Comparison of ENCODE assay signal across 1 cellular context in genomic region chr14:89620436-89620835, GRCh38.
TF ChIP-seq lines count a peak whose summit lies in the region.

No MANE protein-coding gene starts in this region.

TF ChIP-seq in HepG2, 621 proteins besides CTCF, POLR2A, EP300 and RAD21 (continued from another document):
- TF ChIP-seq HNF4A (CRISPR knock-in tag; IDR thresholded peaks at IDR 0.05), result no peak
- TF ChIP-seq SETDB1 (CRISPR knock-in tag; IDR thresholded peaks at IDR 0.05; ENCODE audit: borderline replicate concordance), result no peak
- TF ChIP-seq NR2C2 (CRISPR knock-in tag; IDR thresholded peaks at IDR 0.05; ENCODE audit: borderline replicate concordance), result no peak
- no peak for TF ChIP-seq NFATC3 (CRISPR knock-in tag; IDR thresholded peaks at IDR 0.05)
- no peak for TF ChIP-seq ZNF431 (CRISPR knock-in tag; IDR thresholded peaks at IDR 0.05; ENCODE audit: borderline replicate concordance, low read depth)
- no peak for TF ChIP-seq YY1 (IDR thresholded peaks at IDR 0.05; ENCODE audit: insufficient read depth, insufficient replicate concordance, low read depth, low read length)
- no peak for TF ChIP-seq ESRRA (CRISPR knock-in tag; IDR thresholded peaks at IDR 0.05; ENCODE audit: low read depth)
- no peak for TF ChIP-seq ZNF780A (CRISPR knock-in tag; IDR thresholded peaks at IDR 0.05)
- no peak for TF ChIP-seq SP140L (CRISPR knock-in tag; IDR thresholded peaks at IDR 0.05; ENCODE audit: borderline replicate concordance)
- no peak for TF ChIP-seq U2AF1 (optimal IDR thresholded peaks at IDR 0.05; ENCODE audit: low read depth, low read length)
- no peak for TF ChIP-seq ZSCAN12 (CRISPR knock-in tag; IDR thresholded peaks at IDR 0.05)
